ENCODE assay signal across 12 cellular contexts in the genomic region with DNA sequence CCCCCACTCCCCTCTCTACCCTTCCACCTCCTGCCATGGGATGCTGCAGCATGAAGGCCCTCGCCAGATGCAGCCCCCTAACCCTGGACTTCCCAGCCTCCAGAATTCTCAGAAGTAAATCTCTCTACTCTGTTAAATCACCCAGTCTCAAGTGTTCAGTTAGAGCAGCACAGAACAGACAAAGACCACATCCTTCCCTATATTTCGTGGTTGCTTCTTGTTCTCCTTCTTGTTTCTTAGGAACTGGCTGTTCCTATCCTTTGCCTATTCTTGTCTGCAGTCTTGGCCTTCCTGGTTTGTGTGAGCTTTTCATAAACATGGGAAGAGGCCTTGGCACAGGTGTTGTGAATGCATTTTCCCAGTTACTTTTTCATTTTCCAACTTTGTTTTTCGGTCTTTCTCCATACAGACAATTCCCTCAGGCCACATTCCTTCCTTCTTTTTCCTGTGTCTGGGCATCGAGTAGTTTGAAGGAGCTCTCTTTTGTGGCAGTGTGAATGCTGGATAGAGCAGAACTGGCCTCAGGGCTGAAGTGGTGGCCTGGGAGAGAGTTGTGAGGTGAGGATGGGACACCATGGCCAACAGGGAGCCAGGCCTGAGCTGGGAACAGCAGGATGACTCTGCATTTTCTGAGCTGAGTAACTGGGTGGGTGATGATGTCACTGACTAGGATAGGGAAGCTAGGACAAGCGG. TPM values are rescaled to one million over a fixed set of nuclear protein-coding genes. Genes with fewer than 3 reads are reported as not detected.
DNase-seq lines count a peak whose midpoint lies in the region; ATAC-seq and TF ChIP-seq lines count a peak whose summit lies in the region.
"Had no signal": no experiment of that assay in that cellular context is flagged by ENCODE, and none has a peak within 500 bp of the region (broad histone marks: within the 10 kb centered on the region; RNA-seq: fewer than 3 reads in every experiment).

No MANE protein-coding gene starts in this region.

- peaks cover 10% of the 10 kb centered on the region for H3K4me1 Mint-ChIP-seq in activated T-cell treated with anti-CD3 and anti-CD28 coated beads, Interleukin-2, amount 50 U/mL, for 24 hours (ENCODE audit: low read depth)

- no peak overlapping the region for H3K4me3 Mint-ChIP-seq in activated T-cell treated with anti-CD3 and anti-CD28 coated beads, Interleukin-2, amount 50 U/mL, for 24 hours
- H3K4me3 Mint-ChIP-seq: CD4-positive, CD25-positive, alpha-beta regulatory T cell had no signal

- no peak for ATAC-seq in activated naive CD4-positive, alpha-beta T cell treated with anti-CD3 and anti-CD28 coated beads, Interleukin-2, amount 50 U/mL, for 72 hours

- in situ Hi-C loops in KBM-7 (cut with MboI; ENCODE audit: low pct_unique_long_range_greater_than_20kb, low sequenced_read_pairs) (no loop called here), astrocyte of the spinal cord (cut with HindIII; ENCODE audit: low sequenced_read_pairs) (no loop called here)

- no peaks in the 10 kb centered on the region for H3K9me3 Mint-ChIP-seq in activated T-cell treated with anti-CD3 and anti-CD28 coated beads, Interleukin-2, amount 50 U/mL, for 24 hours
- no peaks in the 10 kb centered on the region for H3K9me3 Mint-ChIP-seq in activated naive CD4-positive, alpha-beta T cell treated with anti-CD3 and anti-CD28 coated beads, Interleukin-2, amount 50 U/mL, for 72 hours
- H3K9me3 Mint-ChIP-seq: CD4-positive, CD25-positive, alpha-beta regulatory T cell had no signal

- no peak overlapping the region for H3K27ac Mint-ChIP-seq in activated T-cell treated with anti-CD3 and anti-CD28 coated beads, Interleukin-2, amount 50 U/mL, for 24 hours
- peak overlapping the region in 1 of 2 donors; percentile 58 for H3K27ac Mint-ChIP-seq in activated naive CD4-positive, alpha-beta T cell treated with anti-CD3 and anti-CD28 coated beads, Interleukin-2, amount 50 U/mL, for 72 hours
- H3K27ac Mint-ChIP-seq: CD4-positive, CD25-positive, alpha-beta regulatory T cell had no signal

- no peaks in the 10 kb centered on the region for H3K27me3 Mint-ChIP-seq in activated T-cell treated with anti-CD3 and anti-CD28 coated beads, Interleukin-2, amount 50 U/mL, for 24 hours

- H3K4me3 ChIP-seq in astrocyte of the spinal cord (ENCODE audit: low read depth, low read length), result no peak overlapping the region
- H3K4me3 ChIP-seq: lung had no signal

- no peaks in the 10 kb centered on the region for H3K36me3 Mint-ChIP-seq in activated T-cell treated with anti-CD3 and anti-CD28 coated beads, Interleukin-2, amount 50 U/mL, for 24 hours (ENCODE audit: low read depth)
- no peaks in the 10 kb centered on the region for H3K36me3 Mint-ChIP-seq in activated naive CD4-positive, alpha-beta T cell treated with anti-CD3 and anti-CD28 coated beads, Interleukin-2, amount 50 U/mL, for 72 hours
- H3K36me3 Mint-ChIP-seq: CD4-positive, CD25-positive, alpha-beta regulatory T cell had no signal

- no peak for TF ChIP-seq CTCF in astrocyte of the spinal cord (IDR thresholded peaks at IDR 0.05; ENCODE audit: low read depth, low read length)

- DNase-seq in AG08395 (ENCODE audit: low spot score) (peak; percentile 44), KBM-7 (peak; percentile 59), astrocyte of the spinal cord (ENCODE audit: low read depth, low spot score) (peak; percentile 43), kidney glomerular epithelial cell (lab: John Stamatoyannopoulos, UW) (peak; percentile 21), COR-L47 (lab: John Stamatoyannopoulos, UW) (no peak), NCI-H2029 treated with DMSO at 0.1 percent for 48 hours (lab: John Stamatoyannopoulos, UW) (no peak)
- DNase-seq in activated T-cell treated with anti-CD3 and anti-CD28 coated beads, Interleukin-2, amount 50 U/mL, for 24 hours, result no peak
- DNase-seq in activated naive CD4-positive, alpha-beta T cell treated with anti-CD3 and anti-CD28 coated beads, Interleukin-2, amount 50 U/mL, for 72 hours (ENCODE audit: low spot score in 2 of 2), result no peak
- DNase-seq: activated CD8-positive, alpha-beta memory T cell treated with anti-CD3 and anti-CD28 coated beads, Interleukin-2, amount 50 U/mL, for 4 hours; CD4-positive, CD25-positive, alpha-beta regulatory T cell; Karpas-422 had no signal

RNA-seq across cellular contexts. Expression of a gene that starts 21.1 kb away (rescaled TPM):
- under 1 TPM in 1 of 2 donors, not detected in 1; 0.50 TPM for total RNA-seq in activated naive CD4-positive, alpha-beta T cell treated with anti-CD3 and anti-CD28 coated beads, Interleukin-2, amount 50 U/mL, for 72 hours
- total RNA-seq: CD4-positive, CD25-positive, alpha-beta regulatory T cell had no signal

RNA-seq across cellular contexts. Expression of a gene that starts 33.0 kb away (rescaled TPM):
- not detected for total RNA-seq in activated naive CD4-positive, alpha-beta T cell treated with anti-CD3 and anti-CD28 coated beads, Interleukin-2, amount 50 U/mL, for 72 hours
- total RNA-seq: CD4-positive, CD25-positive, alpha-beta regulatory T cell had no signal

RNA-seq across cellular contexts. Expression of a gene that starts 43.2 kb away (rescaled TPM):
- 1,000 to 10,000 TPM in 1 of 2 donors, 100 to 1,000 TPM in 1; 899 to 1,106 TPM for total RNA-seq in activated naive CD4-positive, alpha-beta T cell treated with anti-CD3 and anti-CD28 coated beads, Interleukin-2, amount 50 U/mL, for 72 hours

RNA-seq across cellular contexts. Expression of a gene that starts 58.8 kb away (rescaled TPM):
- total RNA-seq in activated naive CD4-positive, alpha-beta T cell treated with anti-CD3 and anti-CD28 coated beads, Interleukin-2, amount 50 U/mL, for 72 hours, result not detected
- total RNA-seq: CD4-positive, CD25-positive, alpha-beta regulatory T cell had no signal

Comparison
In these comparisons a context has a peak if more than half of its experiments do, and no peak if none do; other contexts are left out.
1. DNase-seq: peak in AG08395 (single experiment), KBM-7 (single experiment), astrocyte of the spinal cord (single experiment) and kidney glomerular epithelial cell (single experiment); none in activated T-cell treated with anti-CD3 and anti-CD28 coated beads, Interleukin-2, amount 50 U/mL, for 24 hours (single experiment), activated naive CD4-positive, alpha-beta T cell treated with anti-CD3 and anti-CD28 coated beads, Interleukin-2, amount 50 U/mL, for 72 hours (0 of 2), COR-L47 (single experiment) and NCI-H2029 treated with DMSO at 0.1 percent for 48 hours (single experiment).